In genomic region chr17:43216762-43217613, GRCh38 we compare ENCODE assay signal across 23 cellular contexts. TPM values are rescaled to one million over a fixed set of nuclear protein-coding genes. Genes with fewer than 3 reads are reported as not detected.
A peak's percentile ranks its signal among the peaks of the same experiment; 100 is the strongest.
DNase-seq lines count a peak whose midpoint lies in the region; ATAC-seq and TF ChIP-seq lines count a peak whose summit lies in the region.
"Had no signal": no experiment of that assay in that cellular context is flagged by ENCODE, and none has a peak within 500 bp of the region (broad histone marks: within the 10 kb centered on the region; RNA-seq: fewer than 3 reads in every experiment).

No MANE protein-coding gene starts in this region.

- no peaks in the 10 kb centered on the region for H3K9me3 Mint-ChIP-seq in CD4-positive, CD25-positive, alpha-beta regulatory T cell
- H3K9me3 Mint-ChIP-seq in nephron (no peaks in the 10 kb centered on the region), nephron progenitor cell (no peaks in the 10 kb centered on the region)
- H3K9me3 Mint-ChIP-seq: stimulated activated memory B cell treated with anti-CD40 and anti-IgM and Interleukin-4, amounts not matched to agents 10 μg/mL and 1 μg/mL and 100 μg/mL, for 72 hours had no signal

- no peak overlapping the region for H4K8ac ChIP-seq in mesenchymal stem cell (ENCODE audit: low read length)

- no peak overlapping the region for H2AK5ac ChIP-seq in mesenchymal stem cell (ENCODE audit: low read length, severe bottlenecking)

- no peaks in the 10 kb centered on the region for H3K27me3 Mint-ChIP-seq in CD4-positive, CD25-positive, alpha-beta regulatory T cell
- H3K27me3 Mint-ChIP-seq in nephron (ENCODE audit: low read depth) = no peaks in the 10 kb centered on the region
- H3K27me3 Mint-ChIP-seq in nephron progenitor cell (ENCODE audit: low read depth, poor library complexity) = peaks cover 3% of the 10 kb centered on the region
- H3K27me3 Mint-ChIP-seq: stimulated activated memory B cell treated with anti-CD40 and anti-IgM and Interleukin-4, amounts not matched to agents 10 μg/mL and 1 μg/mL and 100 μg/mL, for 72 hours had no signal

- H3K27ac ChIP-seq in CD4-positive, CD25-positive, alpha-beta regulatory T cell (ENCODE audit: insufficient read depth, low read length, poor library complexity, severe bottlenecking) = no peak overlapping the region
- peak overlapping the region; percentile 42 for H3K27ac ChIP-seq in KOPT-K1 (ENCODE audit: low read depth, low read length, poor library complexity, severe bottlenecking)
- H3K27ac ChIP-seq in body of pancreas = peak overlapping the region in 3 of 4 donors; percentile 17 to 28 (median 24)
- no peak overlapping the region for H3K27ac ChIP-seq in mesenchymal stem cell (ENCODE audit: low read length, poor library complexity, severe bottlenecking)
- H3K27ac ChIP-seq: HL-60, prostate gland, testis had no signal

- H3K4me1 Mint-ChIP-seq in CD4-positive, CD25-positive, alpha-beta regulatory T cell = peaks cover 6 to 42% (median 27%) of the 10 kb centered on the region in 4 donors
- H3K4me1 Mint-ChIP-seq in nephron = peaks cover 10% of the 10 kb centered on the region
- peaks cover 24% of the 10 kb centered on the region for H3K4me1 Mint-ChIP-seq in nephron progenitor cell

- no peak overlapping the region for H3K23ac ChIP-seq in mesenchymal stem cell (ENCODE audit: low read length in 2 of 2)

- no peak overlapping the region for H3K4me2 ChIP-seq in mesenchymal stem cell (ENCODE audit: low read length, poor library complexity, severe bottlenecking)

- no peak overlapping the region for H3K14ac ChIP-seq in mesenchymal stem cell (ENCODE audit: low read length in 2 of 2)

- TF ChIP-seq CTCF in body of pancreas (IDR thresholded peaks at IDR 0.05) (no peak), nephron (IDR thresholded peaks at IDR 0.05; ENCODE audit: unreplicated experiment in 3 of 3) (peak in 1 of 3 experiments; percentile 10), nephron progenitor cell (IDR thresholded peaks at IDR 0.05) (no peak)

- peaks cover 8% of the 10 kb centered on the region for H3K36me3 ChIP-seq in CD4-positive, CD25-positive, alpha-beta regulatory T cell (ENCODE audit: control insufficient read depth, insufficient read depth, low read length)
- H3K36me3 ChIP-seq in KOPT-K1 (ENCODE audit: insufficient read depth, low read length) (peaks cover 50% of the 10 kb centered on the region), body of pancreas (replicated peaks in 1 of 2; ENCODE audit: insufficient read depth in 1 of 2, low read depth in 2 of 2) (no peaks in the 10 kb centered on the region), mesenchymal stem cell (ENCODE audit: control insufficient read depth in 1 of 2, insufficient read depth in 2 of 2, low read depth in 1 of 2, low read length in 2 of 2) (peaks cover 42 to 53% of the 10 kb centered on the region in 2 experiments)
- H3K36me3 ChIP-seq: HAP-1 had no signal

- peaks cover 27% of the 10 kb centered on the region for H3K79me1 ChIP-seq in mesenchymal stem cell (replicated peaks; ENCODE audit: low read length, poor library complexity, severe bottlenecking)

- peak overlapping the region in 1 of 4 donors; percentile 35 for H3K4me3 Mint-ChIP-seq in CD4-positive, CD25-positive, alpha-beta regulatory T cell
- H3K4me3 Mint-ChIP-seq in nephron = no peak overlapping the region
- no peak overlapping the region for H3K4me3 Mint-ChIP-seq in nephron progenitor cell
- H3K4me3 Mint-ChIP-seq: CD14-positive monocyte; stimulated activated memory B cell treated with anti-CD40 and anti-IgM and Interleukin-4, amounts not matched to agents 10 μg/mL and 1 μg/mL and 100 μg/mL, for 72 hours had no signal

- H3K9me3 ChIP-seq in CD4-positive, CD25-positive, alpha-beta regulatory T cell (ENCODE audit: control insufficient read depth in 2 of 2, low read length in 2 of 2) = no peaks in the 10 kb centered on the region
- H3K9me3 ChIP-seq in KOPT-K1 (ENCODE audit: insufficient read depth, low read length, poor library complexity, severe bottlenecking) (no peaks in the 10 kb centered on the region), body of pancreas (no peaks in the 10 kb centered on the region), mesenchymal stem cell (ENCODE audit: control insufficient read depth, low read length) (no peaks in the 10 kb centered on the region)
- H3K9me3 ChIP-seq: HAP-1, prostate gland, testis had no signal

- no peak for DNase-seq in CD4-positive, CD25-positive, alpha-beta regulatory T cell
- DNase-seq in body of pancreas = no peak
- DNase-seq in nephron progenitor cell = no peak
- no peak for DNase-seq in mesenchymal stem cell
- DNase-seq: cortex of kidney, EL, NCI-H1092 treated with DMSO at 0.1 percent for 48 hours, NCI-H187 treated with DMSO at 0.1 percent for 48 hours, NCI-H345, NCI-H748 treated with DMSO at 0.1 percent for 48 hours, testis had no signal

- H3K4me3 ChIP-seq in CD4-positive, CD25-positive, alpha-beta regulatory T cell (ENCODE audit: low read depth, low read length) = no peak overlapping the region
- H3K4me3 ChIP-seq in body of pancreas (no peak overlapping the region), mesenchymal stem cell (ENCODE audit: insufficient read depth in 1 of 2, low read depth in 1 of 2, low read length in 2 of 2) (no peak overlapping the region)
- H3K4me3 ChIP-seq: HAP-1, lung, prostate gland, testis had no signal

- ATAC-seq in CD4-positive, CD25-positive, alpha-beta regulatory T cell (ENCODE audit: low read depth in 2 of 2) = no peak
- ATAC-seq in body of pancreas (no peak), HG03378 (IDR thresholded peaks at IDR 0.05; ENCODE audit: unreplicated experiment) (no peak)
- ATAC-seq: stimulated activated memory B cell treated with anti-CD40 and anti-IgM and Interleukin-4, amounts not matched to agents 10 μg/mL and 1 μg/mL and 100 μg/mL, for 72 hours had no signal

- no peak overlapping the region for H3K18ac ChIP-seq in mesenchymal stem cell (ENCODE audit: low read depth in 1 of 2, low read length in 2 of 2)

- intact Hi-C loops in body of pancreas (cut with DNase I) = no loop called here

- no peak overlapping the region for H3K9ac ChIP-seq in mesenchymal stem cell (ENCODE audit: low read length)

- H3K4me1 ChIP-seq in CD4-positive, CD25-positive, alpha-beta regulatory T cell (ENCODE audit: control insufficient read depth, insufficient read depth, low read length, poor library complexity, severe bottlenecking) = peaks cover 15% of the 10 kb centered on the region
- peaks cover 39% of the 10 kb centered on the region for H3K4me1 ChIP-seq in body of pancreas
- H3K4me1 ChIP-seq in mesenchymal stem cell (ENCODE audit: control insufficient read depth, insufficient read depth, low read depth, low read length) = peaks cover 10% of the 10 kb centered on the region

- peaks cover 29% of the 10 kb centered on the region for H3K36me3 Mint-ChIP-seq in CD4-positive, CD25-positive, alpha-beta regulatory T cell
- H3K36me3 Mint-ChIP-seq in nephron (ENCODE audit: low read depth) = peaks cover 11% of the 10 kb centered on the region
- H3K36me3 Mint-ChIP-seq in nephron progenitor cell (ENCODE audit: low read depth) = peaks cover 8% of the 10 kb centered on the region

- H4K91ac ChIP-seq in mesenchymal stem cell (ENCODE audit: low read length) = no peak overlapping the region

- peak overlapping the region in 2 of 3 donors; percentile 42 to 65 for H3K27ac Mint-ChIP-seq in CD4-positive, CD25-positive, alpha-beta regulatory T cell
- H3K27ac Mint-ChIP-seq in nephron = peak overlapping the region in 2 of 3 experiments; percentile 46 to 89
- H3K27ac Mint-ChIP-seq in nephron progenitor cell = no peak overlapping the region
- H3K27ac Mint-ChIP-seq: stimulated activated memory B cell treated with anti-CD40 and anti-IgM and Interleukin-4, amounts not matched to agents 10 μg/mL and 1 μg/mL and 100 μg/mL, for 72 hours had no signal

- no peak overlapping the region for H2BK15ac ChIP-seq in mesenchymal stem cell (ENCODE audit: low read depth, poor library complexity, severe bottlenecking)

- 22 to 45% methylated on average over 3 to 4 of the region's 4 CpGs for WGBS in body of pancreas, 2 donors
- WGBS in mesenchymal stem cell = 95% methylated on average over 4 of the region's 4 CpGs

- H3K27me3 ChIP-seq in CD4-positive, CD25-positive, alpha-beta regulatory T cell (ENCODE audit: control insufficient read depth, insufficient read depth, low read length) = no peaks in the 10 kb centered on the region
- H3K27me3 ChIP-seq in body of pancreas (no peaks in the 10 kb centered on the region), mesenchymal stem cell (ENCODE audit: control insufficient read depth in 1 of 2, insufficient read depth in 1 of 2, low read length in 2 of 2) (no peaks in the 10 kb centered on the region)
- H3K27me3 ChIP-seq: testis had no signal

- no peak for TF ChIP-seq POLR2A in body of pancreas (IDR thresholded peaks at IDR 0.05)

- H2BK5ac ChIP-seq in mesenchymal stem cell (ENCODE audit: low read depth, low read length, poor library complexity, severe bottlenecking) = no peak overlapping the region

- H3K4ac ChIP-seq in mesenchymal stem cell (ENCODE audit: low read depth in 1 of 2, low read length in 2 of 2) = no peak overlapping the region

- no peak overlapping the region for H2BK120ac ChIP-seq in mesenchymal stem cell (ENCODE audit: low read depth, low read length)

- no peak overlapping the region for H2AFZ ChIP-seq in mesenchymal stem cell (ENCODE audit: low read depth, low read length)

- no peak overlapping the region for H2BK12ac ChIP-seq in mesenchymal stem cell (ENCODE audit: low read length in 2 of 2)

RNA-seq across cellular contexts. Expression of gene TMEM106A, which starts 5.3 kb away (rescaled TPM):
- total RNA-seq in CD4-positive, CD25-positive, alpha-beta regulatory T cell = 12.9 TPM
- 1 to 10 TPM; 1.3 to 3.3 (median 1.9) TPM for polyA plus RNA-seq in CD4-positive, CD25-positive, alpha-beta regulatory T cell
- 1 to 10 TPM; 4.9 to 6.9 TPM for total RNA-seq in body of pancreas
- polyA plus RNA-seq in mesenchymal stem cell (2013, experiment 1 of 2) = 6.8 TPM
- polyA plus RNA-seq in mesenchymal stem cell (2013, experiment 2 of 2) = 6.6 TPM

RNA-seq across cellular contexts. Expression of gene CCDC200, which starts 11.4 kb away (rescaled TPM):
- not detected for total RNA-seq in CD4-positive, CD25-positive, alpha-beta regulatory T cell
- not detected for polyA plus RNA-seq in CD4-positive, CD25-positive, alpha-beta regulatory T cell
- not detected for total RNA-seq in body of pancreas
- polyA plus RNA-seq in mesenchymal stem cell (2013, experiment 1 of 2) = 0.17 TPM
- polyA plus RNA-seq in mesenchymal stem cell (2013, experiment 2 of 2) = not detected
- total RNA-seq: fibroblast of lung, SK-MEL-5, skeletal muscle tissue had no signal
- polyA plus RNA-seq: CD14-positive monocyte, fibroblast of lung had no signal

RNA-seq across cellular contexts. Expression of gene RNU2-1, which starts 16.8 kb away (rescaled TPM):
- 4,537 TPM for total RNA-seq in CD4-positive, CD25-positive, alpha-beta regulatory T cell
- polyA plus RNA-seq in CD4-positive, CD25-positive, alpha-beta regulatory T cell = not detected
- not detected for total RNA-seq in body of pancreas
- polyA plus RNA-seq in mesenchymal stem cell (2013, experiment 1 of 2) = not detected
- polyA plus RNA-seq in mesenchymal stem cell (2013, experiment 2 of 2) = not detected
- total RNA-seq: fibroblast of lung, prostate gland, SK-MEL-5, skeletal muscle tissue, testis had no signal
- polyA plus RNA-seq: CD14-positive monocyte, fibroblast of lung, lung had no signal

RNA-seq across cellular contexts. Expression of gene NBR1, which starts 46.0 kb away (rescaled TPM):
- 65.0 TPM for total RNA-seq in CD4-positive, CD25-positive, alpha-beta regulatory T cell
- polyA plus RNA-seq in CD4-positive, CD25-positive, alpha-beta regulatory T cell = 100 to 1,000 TPM in 2 of 4 donors, 10 to 100 TPM in 2; 93.6 to 104 (median 97.3) TPM
- 10 to 100 TPM; 16.2 to 41.0 TPM for total RNA-seq in body of pancreas
- 33.5 TPM for polyA plus RNA-seq in mesenchymal stem cell (2013, experiment 1 of 2)
- polyA plus RNA-seq in mesenchymal stem cell (2013, experiment 2 of 2) = 33.0 TPM

Comparison
In these comparisons a context has a peak if more than half of its experiments do, and no peak if none do; other contexts are left out.
1. H3K27ac ChIP-seq: peak in KOPT-K1 (single experiment) and body of pancreas (3 of 4); none in CD4-positive, CD25-positive, alpha-beta regulatory T cell (single experiment) and mesenchymal stem cell (single experiment).
2. RNA of gene RNU2-1, which starts 16.8 kb away (total RNA-seq): 4,537 TPM in CD4-positive, CD25-positive, alpha-beta regulatory T cell (single experiment); not detected in body of pancreas; every median in the first group is over 1,000 times any median in the second.